ENCODE assay signal across 1 cellular context in genomic region chr1:28287315-28287714, GRCh38.
TF ChIP-seq lines count a peak whose summit lies in the region.

No MANE protein-coding gene starts in this region.

TF ChIP-seq in IMR-90, 13 proteins besides CTCF, POLR2A, EP300 and RAD21 (continued from another document):
- TF ChIP-seq USF2 (IDR thresholded peaks at IDR 0.05; ENCODE audit: low read depth, low read length) (no peak), NFE2L2 (IDR thresholded peaks at IDR 0.05; ENCODE audit: low read depth, low read length) (no peak), MAZ (IDR thresholded peaks at IDR 0.05; ENCODE audit: borderline replicate concordance, low read depth, low read length) (no peak), CHD1 (IDR thresholded peaks at IDR 0.05; ENCODE audit: low read depth, low read length) (no peak), FOS (IDR thresholded peaks at IDR 0.05; ENCODE audit: low read depth, low read length) (no peak), ELK1 (IDR thresholded peaks at IDR 0.05; ENCODE audit: borderline replicate concordance, low read depth, low read length) (no peak), MXI1 (IDR thresholded peaks at IDR 0.05; ENCODE audit: borderline replicate concordance, low read depth, low read length) (no peak), RCOR1 (IDR thresholded peaks at IDR 0.05; ENCODE audit: insufficient replicate concordance, low read length) (no peak), MAFK (IDR thresholded peaks at IDR 0.05; ENCODE audit: low read depth, low read length) (no peak), BHLHE40 (IDR thresholded peaks at IDR 0.05; ENCODE audit: low read depth, low read length) (no peak), CEBPB (IDR thresholded peaks at IDR 0.05; ENCODE audit: low read depth, low read length) (no peak)
